In the genomic region with DNA sequence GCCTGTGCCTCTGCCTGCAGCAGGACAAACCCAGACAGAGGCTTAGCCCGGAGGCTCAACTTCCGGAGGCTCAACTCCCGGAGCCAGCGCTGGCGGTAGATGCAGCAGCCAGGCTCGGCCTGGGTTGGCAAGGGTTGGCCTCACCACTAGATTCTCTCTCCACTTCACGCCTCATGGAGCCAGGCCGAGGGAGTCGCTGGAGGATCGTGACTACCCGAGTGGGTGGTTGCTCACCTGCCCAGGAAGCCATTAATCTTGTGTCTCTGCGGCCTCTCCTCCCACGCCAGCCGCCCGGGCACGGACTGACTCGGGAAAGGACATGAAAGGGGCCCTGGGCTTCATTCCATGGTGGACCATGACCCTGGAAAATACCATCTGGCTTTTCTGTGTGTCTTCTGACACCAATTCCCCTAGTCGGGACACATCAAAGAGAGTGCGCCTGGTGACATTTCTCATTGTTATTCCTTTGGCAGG, we compare ENCODE assay signal across 1 cellular context.
TF ChIP-seq lines count a peak whose summit lies in the region.

No MANE protein-coding gene starts in this region.

TF ChIP-seq in HepG2, 621 proteins besides CTCF, POLR2A, EP300 and RAD21 (continued from another document and continues in another):
- TF ChIP-seq, protein P1, sequence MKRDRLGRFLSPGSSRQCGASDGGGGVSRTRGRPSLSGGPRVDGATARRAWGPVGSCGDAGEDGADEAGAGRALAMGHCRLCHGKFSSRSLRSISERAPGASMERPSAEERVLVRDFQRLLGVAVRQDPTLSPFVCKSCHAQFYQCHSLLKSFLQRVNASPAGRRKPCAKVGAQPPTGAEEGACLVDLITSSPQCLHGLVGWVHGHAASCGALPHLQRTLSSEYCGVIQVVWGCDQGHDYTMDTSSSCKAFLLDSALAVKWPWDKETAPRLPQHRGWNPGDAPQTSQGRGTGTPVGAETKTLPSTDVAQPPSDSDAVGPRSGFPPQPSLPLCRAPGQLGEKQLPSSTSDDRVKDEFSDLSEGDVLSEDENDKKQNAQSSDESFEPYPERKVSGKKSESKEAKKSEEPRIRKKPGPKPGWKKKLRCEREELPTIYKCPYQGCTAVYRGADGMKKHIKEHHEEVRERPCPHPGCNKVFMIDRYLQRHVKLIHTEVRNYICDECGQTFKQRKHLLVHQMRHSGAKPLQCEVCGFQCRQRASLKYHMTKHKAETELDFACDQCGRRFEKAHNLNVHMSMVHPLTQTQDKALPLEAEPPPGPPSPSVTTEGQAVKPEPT (CRISPR knock-in tag; IDR thresholded peaks at IDR 0.05; ENCODE audit: low read depth) = no peak
- TF ChIP-seq HMG20B (CRISPR knock-in tag; conservative IDR thresholded peaks at IDR 0.05) (0 out of 2 replicates have a peak, but pooled peaks have one; percentile 15), RXRA (CRISPR knock-in tag; IDR thresholded peaks at IDR 0.05) (peak; percentile 50; the same call in 1 of the 2 replicates), TCF7 (IDR thresholded peaks at IDR 0.05; ENCODE audit: low read depth) (peak; percentile 85), KDM6A (CRISPR knock-in tag; IDR thresholded peaks at IDR 0.05; ENCODE audit: low read depth) (peak; percentile 38; the same call in 1 of the 2 replicates), ZMYM2 (CRISPR knock-in tag; IDR thresholded peaks at IDR 0.05) (peak; percentile 25; the same call in 1 of the 2 replicates), ZFY (CRISPR knock-in tag; IDR thresholded peaks at IDR 0.05) (peak; percentile 52), SOX6 (IDR thresholded peaks at IDR 0.05) (no peak), SOX6 (CRISPR knock-in tag; IDR thresholded peaks at IDR 0.05) (peak; percentile 85), ZNF292 (CRISPR knock-in tag; IDR thresholded peaks at IDR 0.05; ENCODE audit: borderline replicate concordance, low read depth) (0 out of 2 replicates have a peak, but pooled peaks have one; percentile 23), KDM5B (CRISPR knock-in tag; IDR thresholded peaks at IDR 0.05; ENCODE audit: borderline replicate concordance) (peak; percentile 69; the same call in 1 of the 2 replicates), FOXK1 (CRISPR knock-in tag; IDR thresholded peaks at IDR 0.05; ENCODE audit: borderline replicate concordance, low read depth) (no peak), ZNF629 (CRISPR knock-in tag; conservative IDR thresholded peaks at IDR 0.05) (0 out of 2 replicates have a peak, but pooled peaks have one; percentile 12), HDAC1 (CRISPR knock-in tag; IDR thresholded peaks at IDR 0.05) (peak; percentile 15; the same call in 1 of the 2 replicates), ZBTB3 (CRISPR knock-in tag; IDR thresholded peaks at IDR 0.05; ENCODE audit: borderline replicate concordance, low read depth) (no peak), ZNF644 (CRISPR knock-in tag; IDR thresholded peaks at IDR 0.05; ENCODE audit: low read depth) (peak; percentile 27; the same call in 1 of the 2 replicates), GATAD2A (CRISPR knock-in tag; IDR thresholded peaks at IDR 0.05) (peak; percentile 26; the same call in 1 of the 2 replicates), SOX13 (IDR thresholded peaks at IDR 0.05) (no peak), SOX13 (CRISPR knock-in tag; conservative IDR thresholded peaks at IDR 0.05 in 1 of 2, IDR thresholded peaks at IDR 0.05 in 1 of 2) (peak in 1 of 2 experiments; percentile 85; a peak in 2 of 4 replicates), ARNTL (CRISPR knock-in tag; IDR thresholded peaks at IDR 0.05) (no peak)
- TF ChIP-seq, protein P2, sequence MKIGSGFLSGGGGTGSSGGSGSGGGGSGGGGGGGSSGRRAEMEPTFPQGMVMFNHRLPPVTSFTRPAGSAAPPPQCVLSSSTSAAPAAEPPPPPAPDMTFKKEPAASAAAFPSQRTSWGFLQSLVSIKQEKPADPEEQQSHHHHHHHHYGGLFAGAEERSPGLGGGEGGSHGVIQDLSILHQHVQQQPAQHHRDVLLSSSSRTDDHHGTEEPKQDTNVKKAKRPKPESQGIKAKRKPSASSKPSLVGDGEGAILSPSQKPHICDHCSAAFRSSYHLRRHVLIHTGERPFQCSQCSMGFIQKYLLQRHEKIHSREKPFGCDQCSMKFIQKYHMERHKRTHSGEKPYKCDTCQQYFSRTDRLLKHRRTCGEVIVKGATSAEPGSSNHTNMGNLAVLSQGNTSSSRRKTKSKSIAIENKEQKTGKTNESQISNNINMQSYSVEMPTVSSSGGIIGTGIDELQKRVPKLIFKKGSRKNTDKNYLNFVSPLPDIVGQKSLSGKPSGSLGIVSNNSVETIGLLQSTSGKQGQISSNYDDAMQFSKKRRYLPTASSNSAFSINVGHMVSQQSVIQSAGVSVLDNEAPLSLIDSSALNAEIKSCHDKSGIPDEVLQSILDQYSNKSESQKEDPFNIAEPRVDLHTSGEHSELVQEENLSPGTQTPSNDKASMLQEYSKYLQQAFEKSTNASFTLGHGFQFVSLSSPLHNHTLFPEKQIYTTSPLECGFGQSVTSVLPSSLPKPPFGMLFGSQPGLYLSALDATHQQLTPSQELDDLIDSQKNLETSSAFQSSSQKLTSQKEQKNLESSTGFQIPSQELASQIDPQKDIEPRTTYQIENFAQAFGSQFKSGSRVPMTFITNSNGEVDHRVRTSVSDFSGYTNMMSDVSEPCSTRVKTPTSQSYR (CRISPR knock-in tag; IDR thresholded peaks at IDR 0.05; ENCODE audit: borderline replicate concordance) = peak; percentile 23; the same call in 1 of the 2 replicates
- TF ChIP-seq, protein P3, sequence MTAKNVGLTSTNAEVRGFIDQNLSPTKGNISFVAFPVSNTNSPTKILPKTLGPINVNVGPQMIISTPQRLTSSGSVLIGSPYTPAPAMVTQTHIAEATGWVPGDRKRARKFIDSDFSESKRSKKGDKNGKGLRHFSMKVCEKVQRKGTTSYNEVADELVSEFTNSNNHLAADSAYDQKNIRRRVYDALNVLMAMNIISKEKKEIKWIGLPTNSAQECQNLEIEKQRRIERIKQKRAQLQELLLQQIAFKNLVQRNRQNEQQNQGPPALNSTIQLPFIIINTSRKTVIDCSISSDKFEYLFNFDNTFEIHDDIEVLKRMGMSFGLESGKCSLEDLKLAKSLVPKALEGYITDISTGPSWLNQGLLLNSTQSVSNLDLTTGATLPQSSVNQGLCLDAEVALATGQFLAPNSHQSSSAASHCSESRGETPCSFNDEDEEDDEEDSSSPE (CRISPR knock-in tag; IDR thresholded peaks at IDR 0.05) = no peak
- TF ChIP-seq, protein P4, sequence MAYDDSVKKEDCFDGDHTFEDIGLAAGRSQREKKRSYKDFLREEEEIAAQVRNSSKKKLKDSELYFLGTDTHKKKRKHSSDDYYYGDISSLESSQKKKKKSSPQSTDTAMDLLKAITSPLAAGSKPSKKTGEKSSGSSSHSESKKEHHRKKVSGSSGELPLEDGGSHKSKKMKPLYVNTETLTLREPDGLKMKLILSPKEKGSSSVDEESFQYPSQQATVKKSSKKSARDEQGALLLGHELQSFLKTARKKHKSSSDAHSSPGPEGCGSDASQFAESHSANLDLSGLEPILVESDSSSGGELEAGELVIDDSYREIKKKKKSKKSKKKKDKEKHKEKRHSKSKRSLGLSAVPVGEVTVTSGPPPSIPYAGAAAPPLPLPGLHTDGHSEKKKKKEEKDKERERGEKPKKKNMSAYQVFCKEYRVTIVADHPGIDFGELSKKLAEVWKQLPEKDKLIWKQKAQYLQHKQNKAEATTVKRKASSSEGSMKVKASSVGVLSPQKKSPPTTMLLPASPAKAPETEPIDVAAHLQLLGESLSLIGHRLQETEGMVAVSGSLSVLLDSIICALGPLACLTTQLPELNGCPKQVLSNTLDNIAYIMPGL (CRISPR knock-in tag; IDR thresholded peaks at IDR 0.05; ENCODE audit: borderline replicate concordance in 1 of 2, low read depth in 1 of 2) = peak; percentile 37 to 58; a peak in 2 of 4 replicates
- TF ChIP-seq, protein P5, sequence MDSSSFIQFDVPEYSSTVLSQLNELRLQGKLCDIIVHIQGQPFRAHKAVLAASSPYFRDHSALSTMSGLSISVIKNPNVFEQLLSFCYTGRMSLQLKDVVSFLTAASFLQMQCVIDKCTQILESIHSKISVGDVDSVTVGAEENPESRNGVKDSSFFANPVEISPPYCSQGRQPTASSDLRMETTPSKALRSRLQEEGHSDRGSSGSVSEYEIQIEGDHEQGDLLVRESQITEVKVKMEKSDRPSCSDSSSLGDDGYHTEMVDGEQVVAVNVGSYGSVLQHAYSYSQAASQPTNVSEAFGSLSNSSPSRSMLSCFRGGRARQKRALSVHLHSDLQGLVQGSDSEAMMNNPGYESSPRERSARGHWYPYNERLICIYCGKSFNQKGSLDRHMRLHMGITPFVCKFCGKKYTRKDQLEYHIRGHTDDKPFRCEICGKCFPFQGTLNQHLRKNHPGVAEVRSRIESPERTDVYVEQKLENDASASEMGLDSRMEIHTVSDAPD (CRISPR knock-in tag; IDR thresholded peaks at IDR 0.05) = peak; percentile 86; the same call in 1 of the 2 replicates
- TF ChIP-seq, protein P6, sequence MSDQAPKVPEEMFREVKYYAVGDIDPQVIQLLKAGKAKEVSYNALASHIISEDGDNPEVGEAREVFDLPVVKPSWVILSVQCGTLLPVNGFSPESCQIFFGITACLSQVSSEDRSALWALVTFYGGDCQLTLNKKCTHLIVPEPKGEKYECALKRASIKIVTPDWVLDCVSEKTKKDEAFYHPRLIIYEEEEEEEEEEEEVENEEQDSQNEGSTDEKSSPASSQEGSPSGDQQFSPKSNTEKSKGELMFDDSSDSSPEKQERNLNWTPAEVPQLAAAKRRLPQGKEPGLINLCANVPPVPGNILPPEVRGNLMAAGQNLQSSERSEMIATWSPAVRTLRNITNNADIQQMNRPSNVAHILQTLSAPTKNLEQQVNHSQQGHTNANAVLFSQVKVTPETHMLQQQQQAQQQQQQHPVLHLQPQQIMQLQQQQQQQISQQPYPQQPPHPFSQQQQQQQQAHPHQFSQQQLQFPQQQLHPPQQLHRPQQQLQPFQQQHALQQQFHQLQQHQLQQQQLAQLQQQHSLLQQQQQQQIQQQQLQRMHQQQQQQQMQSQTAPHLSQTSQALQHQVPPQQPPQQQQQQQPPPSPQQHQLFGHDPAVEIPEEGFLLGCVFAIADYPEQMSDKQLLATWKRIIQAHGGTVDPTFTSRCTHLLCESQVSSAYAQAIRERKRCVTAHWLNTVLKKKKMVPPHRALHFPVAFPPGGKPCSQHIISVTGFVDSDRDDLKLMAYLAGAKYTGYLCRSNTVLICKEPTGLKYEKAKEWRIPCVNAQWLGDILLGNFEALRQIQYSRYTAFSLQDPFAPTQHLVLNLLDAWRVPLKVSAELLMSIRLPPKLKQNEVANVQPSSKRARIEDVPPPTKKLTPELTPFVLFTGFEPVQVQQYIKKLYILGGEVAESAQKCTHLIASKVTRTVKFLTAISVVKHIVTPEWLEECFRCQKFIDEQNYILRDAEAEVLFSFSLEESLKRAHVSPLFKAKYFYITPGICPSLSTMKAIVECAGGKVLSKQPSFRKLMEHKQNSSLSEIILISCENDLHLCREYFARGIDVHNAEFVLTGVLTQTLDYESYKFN (CRISPR knock-in tag; conservative IDR thresholded peaks at IDR 0.05) = peak; percentile 74
- TF ChIP-seq, protein P7, sequence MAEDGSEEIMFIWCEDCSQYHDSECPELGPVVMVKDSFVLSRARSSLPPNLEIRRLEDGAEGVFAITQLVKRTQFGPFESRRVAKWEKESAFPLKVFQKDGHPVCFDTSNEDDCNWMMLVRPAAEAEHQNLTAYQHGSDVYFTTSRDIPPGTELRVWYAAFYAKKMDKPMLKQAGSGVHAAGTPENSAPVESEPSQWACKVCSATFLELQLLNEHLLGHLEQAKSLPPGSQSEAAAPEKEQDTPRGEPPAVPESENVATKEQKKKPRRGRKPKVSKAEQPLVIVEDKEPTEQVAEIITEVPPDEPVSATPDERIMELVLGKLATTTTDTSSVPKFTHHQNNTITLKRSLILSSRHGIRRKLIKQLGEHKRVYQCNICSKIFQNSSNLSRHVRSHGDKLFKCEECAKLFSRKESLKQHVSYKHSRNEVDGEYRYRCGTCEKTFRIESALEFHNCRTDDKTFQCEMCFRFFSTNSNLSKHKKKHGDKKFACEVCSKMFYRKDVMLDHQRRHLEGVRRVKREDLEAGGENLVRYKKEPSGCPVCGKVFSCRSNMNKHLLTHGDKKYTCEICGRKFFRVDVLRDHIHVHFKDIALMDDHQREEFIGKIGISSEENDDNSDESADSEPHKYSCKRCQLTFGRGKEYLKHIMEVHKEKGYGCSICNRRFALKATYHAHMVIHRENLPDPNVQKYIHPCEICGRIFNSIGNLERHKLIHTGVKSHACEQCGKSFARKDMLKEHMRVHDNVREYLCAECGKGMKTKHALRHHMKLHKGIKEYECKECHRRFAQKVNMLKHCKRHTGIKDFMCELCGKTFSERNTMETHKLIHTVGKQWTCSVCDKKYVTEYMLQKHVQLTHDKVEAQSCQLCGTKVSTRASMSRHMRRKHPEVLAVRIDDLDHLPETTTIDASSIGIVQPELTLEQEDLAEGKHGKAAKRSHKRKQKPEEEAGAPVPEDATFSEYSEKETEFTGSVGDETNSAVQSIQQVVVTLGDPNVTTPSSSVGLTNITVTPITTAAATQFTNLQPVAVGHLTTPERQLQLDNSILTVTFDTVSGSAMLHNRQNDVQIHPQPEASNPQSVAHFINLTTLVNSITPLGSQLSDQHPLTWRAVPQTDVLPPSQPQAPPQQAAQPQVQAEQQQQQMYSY (CRISPR knock-in tag; IDR thresholded peaks at IDR 0.05) = no peak
- TF ChIP-seq, protein P8, sequence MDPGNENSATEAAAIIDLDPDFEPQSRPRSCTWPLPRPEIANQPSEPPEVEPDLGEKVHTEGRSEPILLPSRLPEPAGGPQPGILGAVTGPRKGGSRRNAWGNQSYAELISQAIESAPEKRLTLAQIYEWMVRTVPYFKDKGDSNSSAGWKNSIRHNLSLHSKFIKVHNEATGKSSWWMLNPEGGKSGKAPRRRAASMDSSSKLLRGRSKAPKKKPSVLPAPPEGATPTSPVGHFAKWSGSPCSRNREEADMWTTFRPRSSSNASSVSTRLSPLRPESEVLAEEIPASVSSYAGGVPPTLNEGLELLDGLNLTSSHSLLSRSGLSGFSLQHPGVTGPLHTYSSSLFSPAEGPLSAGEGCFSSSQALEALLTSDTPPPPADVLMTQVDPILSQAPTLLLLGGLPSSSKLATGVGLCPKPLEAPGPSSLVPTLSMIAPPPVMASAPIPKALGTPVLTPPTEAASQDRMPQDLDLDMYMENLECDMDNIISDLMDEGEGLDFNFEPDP (CRISPR knock-in tag; conservative IDR thresholded peaks at IDR 0.05) = no peak
- TF ChIP-seq, protein P9, sequence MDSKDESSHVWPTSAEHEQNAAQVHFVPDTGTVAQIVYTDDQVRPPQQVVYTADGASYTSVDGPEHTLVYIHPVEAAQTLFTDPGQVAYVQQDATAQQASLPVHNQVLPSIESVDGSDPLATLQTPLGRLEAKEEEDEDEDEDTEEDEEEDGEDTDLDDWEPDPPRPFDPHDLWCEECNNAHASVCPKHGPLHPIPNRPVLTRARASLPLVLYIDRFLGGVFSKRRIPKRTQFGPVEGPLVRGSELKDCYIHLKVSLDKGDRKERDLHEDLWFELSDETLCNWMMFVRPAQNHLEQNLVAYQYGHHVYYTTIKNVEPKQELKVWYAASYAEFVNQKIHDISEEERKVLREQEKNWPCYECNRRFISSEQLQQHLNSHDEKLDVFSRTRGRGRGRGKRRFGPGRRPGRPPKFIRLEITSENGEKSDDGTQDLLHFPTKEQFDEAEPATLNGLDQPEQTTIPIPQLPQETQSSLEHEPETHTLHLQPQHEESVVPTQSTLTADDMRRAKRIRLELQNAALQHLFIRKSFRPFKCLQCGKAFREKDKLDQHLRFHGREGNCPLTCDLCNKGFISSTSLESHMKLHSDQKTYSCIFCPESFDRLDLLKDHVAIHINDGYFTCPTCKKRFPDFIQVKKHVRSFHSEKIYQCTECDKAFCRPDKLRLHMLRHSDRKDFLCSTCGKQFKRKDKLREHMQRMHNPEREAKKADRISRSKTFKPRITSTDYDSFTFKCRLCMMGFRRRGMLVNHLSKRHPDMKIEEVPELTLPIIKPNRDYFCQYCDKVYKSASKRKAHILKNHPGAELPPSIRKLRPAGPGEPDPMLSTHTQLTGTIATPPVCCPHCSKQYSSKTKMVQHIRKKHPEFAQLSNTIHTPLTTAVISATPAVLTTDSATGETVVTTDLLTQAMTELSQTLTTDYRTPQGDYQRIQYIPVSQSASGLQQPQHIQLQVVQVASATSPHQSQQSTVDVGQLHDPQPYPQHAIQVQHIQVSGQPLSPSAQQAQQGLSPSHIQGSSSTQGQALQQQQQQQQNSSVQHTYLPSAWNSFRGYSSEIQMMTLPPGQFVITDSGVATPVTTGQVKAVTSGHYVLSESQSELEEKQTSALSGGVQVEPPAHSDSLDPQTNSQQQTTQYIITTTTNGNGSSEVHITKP (CRISPR knock-in tag; IDR thresholded peaks at IDR 0.05; ENCODE audit: low read depth) = peak; percentile 66; the same call in 1 of the 2 replicates
